In genomic region chr1:11237364-11237755, GRCh38 we compare ENCODE assay signal across 28 cellular contexts. TPM values are rescaled to one million over a fixed set of nuclear protein-coding genes. Genes with fewer than 3 reads are reported as not detected.
DNase-seq lines count a peak whose midpoint lies in the region; ATAC-seq and TF ChIP-seq lines count a peak whose summit lies in the region.
"Had no signal": no experiment of that assay in that cellular context is flagged by ENCODE, and none has a peak within 500 bp of the region (broad histone marks: within the 10 kb centered on the region; RNA-seq: fewer than 3 reads in every experiment).

No MANE protein-coding gene starts in this region.

- TF ChIP-seq CTCF in gastrocnemius medialis (IDR thresholded peaks at IDR 0.05 in 4 of 5, conservative IDR thresholded peaks at IDR 0.05 in 1 of 5) (no peak), RWPE1 (conservative IDR thresholded peaks at IDR 0.05; ENCODE audit: low read depth) (no peak)

- POLR2A ChIA-PET in activated CD4-positive, alpha-beta T cell treated with anti-CD3 and anti-CD28 coated beads, Interleukin-2, amount 10 ng/mL, durations not matched to agents 7 days and 5 days (lab: Charles Lee) = no interaction called here
- POLR2A ChIA-PET in RWPE1 (lab: Yijun Ruan, JAX; ENCODE audit: low non-redundant PET) = no interaction called here

- no peak overlapping the region for H3K23ac ChIP-seq in mesenchymal stem cell (ENCODE audit: low read length in 2 of 2)

- no peak overlapping the region for H2AK5ac ChIP-seq in mesenchymal stem cell (ENCODE audit: low read length, severe bottlenecking)

- H3K18ac ChIP-seq in mesenchymal stem cell (ENCODE audit: low read depth in 1 of 2, low read length in 2 of 2) = no peak overlapping the region

- no peak overlapping the region for H3K9ac ChIP-seq in mesenchymal stem cell (ENCODE audit: low read length)
- H3K9ac ChIP-seq: KMS-11 had no signal

- ATAC-seq in activated naive CD8-positive, alpha-beta T cell treated with anti-CD3 and anti-CD28 coated beads, Interleukin-2, amount 50 U/mL, for 24 hours = no peak
- ATAC-seq in left cardiac atrium = peak; percentile 49 to 50
- ATAC-seq in gastrocnemius medialis = peak; percentile 4 to 26

- no peak overlapping the region for H3K14ac ChIP-seq in mesenchymal stem cell (ENCODE audit: low read length in 2 of 2)

- no peak overlapping the region for H3K4me2 ChIP-seq in mesenchymal stem cell (ENCODE audit: low read length, poor library complexity, severe bottlenecking)
- H3K4me2 ChIP-seq: KMS-11 had no signal

- H2AFZ ChIP-seq in mesenchymal stem cell (ENCODE audit: low read depth, low read length) = no peak overlapping the region

- H3K36me3 Mint-ChIP-seq in activated CD4-positive, alpha-beta T cell treated with anti-CD3 and anti-CD28 coated beads, Interleukin-2, amount 10 ng/mL, durations not matched to agents 7 days and 5 days (ENCODE audit: low read depth) = peaks cover 54% of the 10 kb centered on the region
- H3K36me3 Mint-ChIP-seq in activated naive CD8-positive, alpha-beta T cell treated with anti-CD3 and anti-CD28 coated beads, Interleukin-2, amount 50 U/mL, for 24 hours (ENCODE audit: low read depth) = peaks cover 52% of the 10 kb centered on the region

- H3K4me1 Mint-ChIP-seq in activated CD4-positive, alpha-beta T cell treated with anti-CD3 and anti-CD28 coated beads, Interleukin-2, amount 10 ng/mL, durations not matched to agents 7 days and 5 days = peaks cover 18% of the 10 kb centered on the region
- H3K4me1 Mint-ChIP-seq in activated naive CD8-positive, alpha-beta T cell treated with anti-CD3 and anti-CD28 coated beads, Interleukin-2, amount 50 U/mL, for 24 hours = peaks cover 2% of the 10 kb centered on the region
- H3K4me1 Mint-ChIP-seq: neural crest cell had no signal

- intact Hi-C loops in left cardiac atrium (cut with DNase I) (no loop called here), gastrocnemius medialis (cut with DNase I; ENCODE audit: low total_unique reads) (no loop called here)

- 92% methylated on average over 5 of the region's 5 CpGs for WGBS in mesenchymal stem cell

- no peak overlapping the region for H2BK120ac ChIP-seq in mesenchymal stem cell (ENCODE audit: low read depth, low read length)

- in situ Hi-C loops in gastrocnemius medialis (cut with MboI; ENCODE audit: low sequenced_read_pairs in 4 of 4) = loop anchor here in 1 of 4 donors (25.0 kb wide), 1 partner anchor 400 kb away; no protein-coding TSS in a partner anchor

- peaks cover 26% of the 10 kb centered on the region for H3K79me1 ChIP-seq in mesenchymal stem cell (replicated peaks; ENCODE audit: low read length, poor library complexity, severe bottlenecking)

- no peak overlapping the region for H3K4ac ChIP-seq in mesenchymal stem cell (ENCODE audit: low read depth in 1 of 2, low read length in 2 of 2)

- CTCF ChIA-PET in activated CD4-positive, alpha-beta T cell treated with anti-CD3 and anti-CD28 coated beads, Interleukin-2, amount 10 ng/mL, durations not matched to agents 7 days and 5 days (lab: Charles Lee) = interaction anchor here (1.1 kb wide), 1 partner anchor 405 kb away, joined by 3 read pairs; no protein-coding TSS in a partner anchor
- CTCF ChIA-PET in RWPE1 (lab: Yijun Ruan, JAX) = no interaction called here

- no peaks in the 10 kb centered on the region for H3K9me3 Mint-ChIP-seq in activated CD4-positive, alpha-beta T cell treated with anti-CD3 and anti-CD28 coated beads, Interleukin-2, amount 10 ng/mL, durations not matched to agents 7 days and 5 days
- H3K9me3 Mint-ChIP-seq in activated naive CD8-positive, alpha-beta T cell treated with anti-CD3 and anti-CD28 coated beads, Interleukin-2, amount 50 U/mL, for 24 hours = no peaks in the 10 kb centered on the region
- H3K9me3 Mint-ChIP-seq: neural crest cell had no signal

- H3K36me3 ChIP-seq in gastrocnemius medialis (peaks cover 3 to 83% of the 10 kb centered on the region in 2 donors), mesenchymal stem cell (ENCODE audit: control insufficient read depth in 1 of 2, insufficient read depth in 2 of 2, low read depth in 1 of 2, low read length in 2 of 2) (peaks cover 52 to 90% of the 10 kb centered on the region in 2 experiments)

- H2BK12ac ChIP-seq in mesenchymal stem cell (ENCODE audit: low read length in 2 of 2) = no peak overlapping the region

- no peaks in the 10 kb centered on the region for H3K27me3 Mint-ChIP-seq in activated CD4-positive, alpha-beta T cell treated with anti-CD3 and anti-CD28 coated beads, Interleukin-2, amount 10 ng/mL, durations not matched to agents 7 days and 5 days
- H3K27me3 Mint-ChIP-seq in activated naive CD8-positive, alpha-beta T cell treated with anti-CD3 and anti-CD28 coated beads, Interleukin-2, amount 50 U/mL, for 24 hours = no peaks in the 10 kb centered on the region

- no peak for DNase-seq in activated CD4-positive, alpha-beta T cell treated with anti-CD3 and anti-CD28 coated beads, Interleukin-2, amount 10 ng/mL, durations not matched to agents 7 days and 5 days
- DNase-seq in activated CD4-positive, alpha-beta T cell treated with anti-CD3 and anti-CD28 coated beads, Interleukin-2, amount 50 U/mL, for 4 hours = no peak
- no peak for DNase-seq in activated naive CD8-positive, alpha-beta T cell treated with anti-CD3 and anti-CD28 coated beads, Interleukin-2, amount 50 U/mL, for 24 hours
- DNase-seq in left cardiac atrium (no peak), gastrocnemius medialis (peak in 1 of 2 donors; percentile 20), NCI-H1694 treated with DMSO at 0.1 percent for 48 hours (lab: John Stamatoyannopoulos, UW) (no peak), mesenchymal stem cell (no peak), RWPE1 (ENCODE audit: low spot score) (no peak)
- DNase-seq: 8988T; activated CD4-positive, CD25-positive, alpha-beta regulatory T cell treated with anti-CD3 and anti-CD28 coated beads, Interleukin-2, amount 50 U/mL, for 72 hours; activated naive CD4-positive, alpha-beta T cell treated with Interleukin-2 at 50 U/mL for 16 hours; activated T-cell treated with anti-CD3 and anti-CD28 coated beads, Interleukin-2, amount 50 U/mL, for 1 hour; amygdala; DMS153; glutamatergic neuron; NCI-H1436; NCI-H2107; NCI-H748 treated with DMSO at 0.1 percent for 48 hours; stomach; tibial artery had no signal

- H3K27me3 ChIP-seq in gastrocnemius medialis (no peaks in the 10 kb centered on the region), mesenchymal stem cell (ENCODE audit: control insufficient read depth in 1 of 2, insufficient read depth in 1 of 2, low read length in 2 of 2) (no peaks in the 10 kb centered on the region)
- H3K27me3 ChIP-seq: SJSA1, stomach, tibial artery had no signal

- H3K4me1 ChIP-seq in gastrocnemius medialis (peaks cover 16 to 22% of the 10 kb centered on the region in 2 donors), mesenchymal stem cell (ENCODE audit: control insufficient read depth, insufficient read depth, low read depth, low read length) (no peaks in the 10 kb centered on the region)
- H3K4me1 ChIP-seq: SJSA1, tibial artery had no signal

- H4K91ac ChIP-seq in mesenchymal stem cell (ENCODE audit: low read length) = no peak overlapping the region

- peak overlapping the region; percentile 78 for H3K27ac Mint-ChIP-seq in activated CD4-positive, alpha-beta T cell treated with anti-CD3 and anti-CD28 coated beads, Interleukin-2, amount 10 ng/mL, durations not matched to agents 7 days and 5 days
- peak overlapping the region; percentile 16 for H3K27ac Mint-ChIP-seq in activated naive CD8-positive, alpha-beta T cell treated with anti-CD3 and anti-CD28 coated beads, Interleukin-2, amount 50 U/mL, for 24 hours

- H2BK5ac ChIP-seq in mesenchymal stem cell (ENCODE audit: low read depth, low read length, poor library complexity, severe bottlenecking) = no peak overlapping the region

- H3K9me3 ChIP-seq in gastrocnemius medialis (no peaks in the 10 kb centered on the region), mesenchymal stem cell (ENCODE audit: control insufficient read depth, low read length) (no peaks in the 10 kb centered on the region)
- H3K9me3 ChIP-seq: SJSA1, stomach, tibial artery had no signal

- H2BK15ac ChIP-seq in mesenchymal stem cell (ENCODE audit: low read depth, poor library complexity, severe bottlenecking) = no peak overlapping the region

- H3K4me3 ChIP-seq in gastrocnemius medialis (no peak overlapping the region), mesenchymal stem cell (ENCODE audit: insufficient read depth in 1 of 2, low read depth in 1 of 2, low read length in 2 of 2) (no peak overlapping the region)
- H3K4me3 ChIP-seq: lung, SJSA1, stomach, tibial artery had no signal

- H3K27ac ChIP-seq in gastrocnemius medialis = peak overlapping the region; percentile 74 to 91 (median 80)
- H3K27ac ChIP-seq in mesenchymal stem cell (ENCODE audit: low read length, poor library complexity, severe bottlenecking) = no peak overlapping the region
- H3K27ac ChIP-seq in RWPE1 = no peak overlapping the region
- H3K27ac ChIP-seq: KMS-11, SJSA1, tibial artery had no signal

- no peak overlapping the region for H3K4me3 Mint-ChIP-seq in activated CD4-positive, alpha-beta T cell treated with anti-CD3 and anti-CD28 coated beads, Interleukin-2, amount 10 ng/mL, durations not matched to agents 7 days and 5 days
- H3K4me3 Mint-ChIP-seq in activated naive CD8-positive, alpha-beta T cell treated with anti-CD3 and anti-CD28 coated beads, Interleukin-2, amount 50 U/mL, for 24 hours = no peak overlapping the region
- H3K4me3 Mint-ChIP-seq: neural crest cell had no signal

- no peak overlapping the region for H4K8ac ChIP-seq in mesenchymal stem cell (ENCODE audit: low read length)

- no peak for TF ChIP-seq POLR2A in gastrocnemius medialis (IDR thresholded peaks at IDR 0.05)

RNA-seq across cellular contexts. Expression of gene MTOR, which starts 25.0 kb away (rescaled TPM):
- total RNA-seq in activated CD4-positive, alpha-beta T cell treated with anti-CD3 and anti-CD28 coated beads, Interleukin-2, amount 10 ng/mL, durations not matched to agents 7 days and 5 days = 10 to 100 TPM; 49.2 to 57.2 TPM
- total RNA-seq in left cardiac atrium (10 to 100 TPM; 29.3 to 34.1 TPM), gastrocnemius medialis (10 to 100 TPM; 40.7 to 66.3 (median 52.9) TPM)
- polyA plus RNA-seq in mesenchymal stem cell (2013, experiment 1 of 2) = 13.8 TPM
- polyA plus RNA-seq in mesenchymal stem cell (2013, experiment 2 of 2) = 12.8 TPM

RNA-seq across cellular contexts. Expression of gene UBIAD1, which starts 35.6 kb away (rescaled TPM):
- 10 to 100 TPM; 53.7 to 59.1 TPM for total RNA-seq in activated CD4-positive, alpha-beta T cell treated with anti-CD3 and anti-CD28 coated beads, Interleukin-2, amount 10 ng/mL, durations not matched to agents 7 days and 5 days
- total RNA-seq in left cardiac atrium = 10 to 100 TPM in 1 of 2 donors, 1 to 10 TPM in 1; 8.5 to 13.7 TPM
- 10 to 100 TPM; 15.1 to 24.5 (median 20.2) TPM for total RNA-seq in gastrocnemius medialis
- polyA plus RNA-seq in mesenchymal stem cell (2013, experiment 1 of 2) = 6.8 TPM
- polyA plus RNA-seq in mesenchymal stem cell (2013, experiment 2 of 2) = 6.7 TPM

RNA-seq across cellular contexts. Expression of gene ANGPTL7, which starts 48.2 kb away (rescaled TPM):
- total RNA-seq in activated CD4-positive, alpha-beta T cell treated with anti-CD3 and anti-CD28 coated beads, Interleukin-2, amount 10 ng/mL, durations not matched to agents 7 days and 5 days = not detected
- total RNA-seq in left cardiac atrium = 1 to 10 TPM in 1 of 2 donors, under 1 TPM in 1; 0.39 to 3.0 TPM
- total RNA-seq in gastrocnemius medialis = 10 to 100 TPM in 1 of 4 donors, 1 to 10 TPM in 2, under 1 TPM in 1; 0.56 to 30.7 (median 3.3) TPM
- polyA plus RNA-seq in mesenchymal stem cell (2013, experiment 1 of 2) = not detected
- not detected for polyA plus RNA-seq in mesenchymal stem cell (2013, experiment 2 of 2)
- total RNA-seq: activated CD8-positive, alpha-beta memory T cell treated with anti-CD3 and anti-CD28 coated beads for 36 hours; dermis blood vessel endothelial cell; HT1080; SJSA1 had no signal
- polyA plus RNA-seq: keratinocyte had no signal

Comparison
In these comparisons a context has a peak if more than half of its experiments do, and no peak if none do; other contexts are left out.
1. H3K27ac ChIP-seq: peak in gastrocnemius medialis (4 of 4); none in mesenchymal stem cell (single experiment) and RWPE1 (single experiment).